Comparison of ENCODE assay signal across 8 cellular contexts in genomic region chr14:23727566-23728335, GRCh38.
A peak's percentile ranks its signal among the peaks of the same experiment; 100 is the strongest.
DNase-seq lines count a peak whose midpoint lies in the region; ATAC-seq and TF ChIP-seq lines count a peak whose summit lies in the region.

No MANE protein-coding gene starts in this region.

- intact Hi-C loops in activated CD4-positive, alpha-beta T cell treated with anti-CD3 and anti-CD28 coated beads, Interleukin-2, amount 10 ng/mL, durations not matched to agents 24 days and 14 days (cut with micrococcal nuclease): loop anchor here (1.0 to 5.0 kb wide), 2 partner anchors 185 to 202 kb away; no protein-coding TSS in a partner anchor
- intact Hi-C loops in ascending aorta (cut with DNase I): no loop called here

- H3K4me3 Mint-ChIP-seq in activated CD4-positive, alpha-beta T cell treated with anti-CD3 and anti-CD28 coated beads, Interleukin-2, amount 10 ng/mL, durations not matched to agents 24 days and 14 days: no peak overlapping the region
- no peak overlapping the region for H3K4me3 Mint-ChIP-seq in brain

- 88% methylated on average over 5 of the region's 5 CpGs for WGBS in liver

- H3K9me3 Mint-ChIP-seq in activated CD4-positive, alpha-beta T cell treated with anti-CD3 and anti-CD28 coated beads, Interleukin-2, amount 10 ng/mL, durations not matched to agents 24 days and 14 days: no peaks in the 10 kb centered on the region
- no peaks in the 10 kb centered on the region for H3K9me3 Mint-ChIP-seq in brain

- H3K4me1 Mint-ChIP-seq in activated CD4-positive, alpha-beta T cell treated with anti-CD3 and anti-CD28 coated beads, Interleukin-2, amount 10 ng/mL, durations not matched to agents 24 days and 14 days: no peaks in the 10 kb centered on the region
- no peaks in the 10 kb centered on the region for H3K4me1 Mint-ChIP-seq in brain

- peak; percentile 75 to 90 for TF ChIP-seq RAD21 in liver (IDR thresholded peaks at IDR 0.05)

- no peak overlapping the region for H3K27ac ChIP-seq in liver (ENCODE audit: low read depth in 1 of 2, low read length in 2 of 2)
- no peak overlapping the region for H3K27ac ChIP-seq in ascending aorta

- H3K4me1 ChIP-seq in liver (ENCODE audit: control insufficient read depth in 4 of 4, insufficient read depth in 4 of 4, low read length in 3 of 4): no peaks in the 10 kb centered on the region
- no peaks in the 10 kb centered on the region for H3K4me1 ChIP-seq in ascending aorta

- peak; percentile 56 for DNase-seq in activated CD4-positive, alpha-beta T cell treated with anti-CD3 and anti-CD28 coated beads, Interleukin-2, amount 10 ng/mL, durations not matched to agents 24 days and 14 days
- no peak for DNase-seq in activated CD4-positive, alpha-beta T cell treated with anti-CD3 and anti-CD28 coated beads for 48 hours
- DNase-seq in MV-4-11 (lab: John Stamatoyannopoulos, UW) (peak; percentile 54), ascending aorta (ENCODE audit: low spot score in 2 of 2) (no peak)

- no peaks in the 10 kb centered on the region for H3K9me3 ChIP-seq in liver (ENCODE audit: control insufficient read depth in 4 of 4, low read length in 3 of 4)
- H3K9me3 ChIP-seq in ascending aorta: no peaks in the 10 kb centered on the region

- H3K27ac Mint-ChIP-seq in activated CD4-positive, alpha-beta T cell treated with anti-CD3 and anti-CD28 coated beads, Interleukin-2, amount 10 ng/mL, durations not matched to agents 24 days and 14 days: no peak overlapping the region
- no peak overlapping the region for H3K27ac Mint-ChIP-seq in brain

- no peak for ATAC-seq in HG03469 (IDR thresholded peaks at IDR 0.05; ENCODE audit: unreplicated experiment)
- ATAC-seq in HG03196 (IDR thresholded peaks at IDR 0.05; ENCODE audit: unreplicated experiment): no peak

- no peaks in the 10 kb centered on the region for H3K36me3 Mint-ChIP-seq in activated CD4-positive, alpha-beta T cell treated with anti-CD3 and anti-CD28 coated beads, Interleukin-2, amount 10 ng/mL, durations not matched to agents 24 days and 14 days (ENCODE audit: low read depth)
- H3K36me3 Mint-ChIP-seq in brain: no peaks in the 10 kb centered on the region

- TF ChIP-seq CTCF in brain (conservative IDR thresholded peaks at IDR 0.05) (peak; percentile 23 to 40), liver (IDR thresholded peaks at IDR 0.05; ENCODE audit: low read depth, low read length, missing input control) (peak; percentile 43), ascending aorta (IDR thresholded peaks at IDR 0.05) (peak in 1 of 3 experiments; percentile 14)

- H3K27me3 ChIP-seq in liver (ENCODE audit: control insufficient read depth in 4 of 4, insufficient read depth in 4 of 4, low read length in 3 of 4) (no peaks in the 10 kb centered on the region), ascending aorta (no peaks in the 10 kb centered on the region)

- H3K36me3 ChIP-seq in liver (ENCODE audit: control insufficient read depth in 4 of 4, insufficient read depth in 3 of 4, low read depth in 1 of 4, low read length in 3 of 4) (no peaks in the 10 kb centered on the region), ascending aorta (no peaks in the 10 kb centered on the region)

- no peaks in the 10 kb centered on the region for H3K27me3 Mint-ChIP-seq in activated CD4-positive, alpha-beta T cell treated with anti-CD3 and anti-CD28 coated beads, Interleukin-2, amount 10 ng/mL, durations not matched to agents 24 days and 14 days
- H3K27me3 Mint-ChIP-seq in brain: peaks cover 13% of the 10 kb centered on the region

- H3K4me3 ChIP-seq in liver (ENCODE audit: low read depth in 1 of 3, low read length in 3 of 3) (no peak overlapping the region), ascending aorta (no peak overlapping the region)

- H3K9ac ChIP-seq in liver (ENCODE audit: low read depth in 1 of 2, low read length in 2 of 2): no peak overlapping the region

TF ChIP-seq in liver, 16 proteins besides CTCF, POLR2A, EP300 and RAD21:
- TF ChIP-seq NR2F2 (IDR thresholded peaks at IDR 0.05) (no peak), REST (IDR thresholded peaks at IDR 0.05) (no peak), GABPA (IDR thresholded peaks at IDR 0.05 in 1 of 2, conservative IDR thresholded peaks at IDR 0.05 in 1 of 2) (no peak), EGR1 (IDR thresholded peaks at IDR 0.05; ENCODE audit: low read depth in 2 of 2) (no peak), RXRA (IDR thresholded peaks at IDR 0.05) (peak in 1 of 2 donors; percentile 17)

Comparison
In these comparisons a context has a peak if more than half of its experiments do, and no peak if none do; other contexts are left out.
1. DNase-seq: peak in activated CD4-positive, alpha-beta T cell treated with anti-CD3 and anti-CD28 coated beads, Interleukin-2, amount 10 ng/mL, durations not matched to agents 24 days and 14 days (single experiment) and MV-4-11 (single experiment); none in activated CD4-positive, alpha-beta T cell treated with anti-CD3 and anti-CD28 coated beads for 48 hours (single experiment) and ascending aorta (0 of 2).